7 cellular contexts compared by ENCODE assay signal in genomic region chr2:96816836-96817702, GRCh38. TPM values are rescaled to one million over a fixed set of nuclear protein-coding genes. Genes with fewer than 3 reads are reported as not detected.
DNase-seq lines count a peak whose midpoint lies in the region; FAIRE-seq and TF ChIP-seq lines count a peak whose summit lies in the region.

No MANE protein-coding gene starts in this region.

- no peaks in the 10 kb centered on the region for H3K9me3 ChIP-seq in keratinocyte (ENCODE audit: control insufficient read depth, low read depth, low read length)
- no peaks in the 10 kb centered on the region for H3K9me3 ChIP-seq in suprapubic skin

- POLR2A ChIA-PET in GM10248 (lab: Yijun Ruan, JAX): no interaction called here

- peaks cover 0 to 1% of the 10 kb centered on the region in 2 experiments for H3K36me3 ChIP-seq in keratinocyte (ENCODE audit: control insufficient read depth in 2 of 2, extremely low read depth in 1 of 2, insufficient read depth in 2 of 2, low read length in 2 of 2)
- H3K36me3 ChIP-seq in suprapubic skin: peaks cover 5% of the 10 kb centered on the region

- no peak for DNase-seq in GM10248 (ENCODE audit: extremely low spot score)
- DNase-seq in HL-60 (ENCODE audit: low read depth in 1 of 2, low spot score in 1 of 2): no peak
- DNase-seq in keratinocyte (ENCODE audit: low read depth, low spot score): no peak
- DNase-seq in suprapubic skin (ENCODE audit: low spot score in 2 of 2): no peak
- DNase-seq in frontal cortex (ENCODE audit: low spot score in 2 of 2): no peak
- no peak for DNase-seq in occipital lobe (lab: John Stamatoyannopoulos, UW)

- H3K4me3 ChIP-seq in HL-60 (replicated peaks; ENCODE audit: insufficient read depth, low read length) (peak overlapping the region; percentile 82), keratinocyte (ENCODE audit: control insufficient read depth in 2 of 3, extremely low read depth in 1 of 3, insufficient read depth in 2 of 3, low read depth in 1 of 3, low read length in 3 of 3) (peak overlapping the region; percentile 34 to 67 (median 63)), suprapubic skin (peak overlapping the region; percentile 92)

- TF ChIP-seq EP300 in suprapubic skin (IDR thresholded peaks at IDR 0.05): no peak

- peak overlapping the region; percentile 56 for H3K9ac ChIP-seq in keratinocyte (ENCODE audit: control insufficient read depth, extremely low read depth, insufficient read depth, low read length)

- no peaks in the 10 kb centered on the region for H3K9me3 Mint-ChIP-seq in activated naive CD8-positive, alpha-beta T cell (ENCODE audit: low read depth)

- H3K36me3 Mint-ChIP-seq in activated naive CD8-positive, alpha-beta T cell: peaks cover 2% of the 10 kb centered on the region

- H3K4me3 Mint-ChIP-seq in activated naive CD8-positive, alpha-beta T cell: peak overlapping the region; percentile 87

- H3K9me1 ChIP-seq in keratinocyte (ENCODE audit: control insufficient read depth, extremely low read depth, insufficient read depth, low read length): no peaks in the 10 kb centered on the region

- CTCF ChIA-PET in GM10248 (lab: Yijun Ruan, JAX): interaction anchor here (0.9 to 6.8 kb wide), 10 partner anchors 11 to 287 kb away, joined by 3 to 41 read pairs (median 4); partner anchors contain the start of genes ANKRD39 and CNNM4

- H2AFZ ChIP-seq in keratinocyte (ENCODE audit: control insufficient read depth, low read length): peak overlapping the region; percentile 81

- peak overlapping the region; percentile 34 for H3K27ac Mint-ChIP-seq in activated naive CD8-positive, alpha-beta T cell

- TF ChIP-seq POLR2A in suprapubic skin (IDR thresholded peaks at IDR 0.05): no peak

- peaks cover 5% of the 10 kb centered on the region for H3K79me2 ChIP-seq in keratinocyte (ENCODE audit: control insufficient read depth, insufficient read depth, low read length)

- peak overlapping the region; percentile 94 for H3K4me2 ChIP-seq in keratinocyte (ENCODE audit: control insufficient read depth, extremely low read depth, insufficient read depth, low read depth, low read length)

- TF ChIP-seq CTCF in GM10248 (IDR thresholded peaks at IDR 0.05; ENCODE audit: control extremely low read depth, extremely low read depth, low read depth, missing control alignments): peak; percentile 15
- TF ChIP-seq CTCF in HL-60 (IDR thresholded peaks at IDR 0.05; ENCODE audit: insufficient read depth, low read length): no peak
- TF ChIP-seq CTCF in keratinocyte (optimal IDR thresholded peaks at IDR 0.05 in 1 of 3, IDR thresholded peaks at IDR 0.05 in 1 of 3, conservative IDR thresholded peaks at IDR 0.05 in 1 of 3; ENCODE audit: extremely low read depth in 1 of 3, insufficient read depth in 2 of 3, low read length in 3 of 3): no peak
- no peak for TF ChIP-seq CTCF in suprapubic skin (IDR thresholded peaks at IDR 0.05)

- peaks cover 14% of the 10 kb centered on the region for H3K4me1 ChIP-seq in keratinocyte (ENCODE audit: control insufficient read depth, extremely low read depth, insufficient read depth, low read length)
- peaks cover 36% of the 10 kb centered on the region for H3K4me1 ChIP-seq in suprapubic skin

- peaks cover 3% of the 10 kb centered on the region for H4K20me1 ChIP-seq in keratinocyte (ENCODE audit: control insufficient read depth, extremely low read depth, insufficient read depth, low read length)

- no peak overlapping the region for H3K27ac ChIP-seq in HL-60 (replicated peaks)
- no peak overlapping the region for H3K27ac ChIP-seq in keratinocyte (ENCODE audit: control insufficient read depth, insufficient read depth, low read length)
- no peak overlapping the region for H3K27ac ChIP-seq in suprapubic skin

- FAIRE-seq in keratinocyte (lab: Jason Lieb, UNC) (no peak), frontal cortex (lab: Jason Lieb, UNC) (no peak)

- no peaks in the 10 kb centered on the region for H3K27me3 Mint-ChIP-seq in activated naive CD8-positive, alpha-beta T cell

- 1% methylated on average over 44 of the region's 89 CpGs for WGBS in suprapubic skin

- dilution Hi-C loops in keratinocyte (cut with MboI; ENCODE audit: extremely low pct_ligation_motif_present, low sequenced_read_pairs): no loop called here

- no peaks in the 10 kb centered on the region for H3K27me3 ChIP-seq in HL-60 (ENCODE audit: insufficient read depth, poor library complexity, severe bottlenecking)
- H3K27me3 ChIP-seq in keratinocyte (ENCODE audit: control insufficient read depth, extremely low read depth, insufficient read depth, low read length): no peaks in the 10 kb centered on the region
- H3K27me3 ChIP-seq in suprapubic skin: no peaks in the 10 kb centered on the region

- H3K4me1 Mint-ChIP-seq in activated naive CD8-positive, alpha-beta T cell (ENCODE audit: low read depth): peaks cover 53% of the 10 kb centered on the region

RNA-seq across cellular contexts. Expression of gene CNNM3, which starts 1.0 kb away (rescaled TPM):
- polyA plus RNA-seq in keratinocyte: 2.3 to 3.1 TPM (median 2.6 TPM) in 3 replicates
- 2.1 TPM for polyA plus RNA-seq in keratinocyte (2011; ENCODE audit: low read depth)
- 1.4 and 1.7 TPM in 2 replicates for polyA plus RNA-seq in keratinocyte (2011; cell fraction: cytosol; rRNA removed)
- polyA plus RNA-seq in keratinocyte (2011; cell fraction: nucleus; rRNA removed): 7.0 and 8.3 TPM in 2 replicates
- 3.9 and 5.2 TPM in 2 replicates for polyA plus RNA-seq in keratinocyte (2012; ENCODE audit: low replicate concordance)
- polyA minus RNA-seq in keratinocyte: 5.6 to 11.6 TPM (median 10.5 TPM) in 3 replicates
- polyA minus RNA-seq in keratinocyte (2011; cell fraction: cytosol; rRNA and poly(A)+ RNA removed): 3.1 TPM
- polyA minus RNA-seq in keratinocyte (2011; cell fraction: nucleus; rRNA and poly(A)+ RNA removed): 8.3 and 10.9 TPM in 2 replicates
- 10 to 100 TPM; 12.6 to 28.3 (median 16.5) TPM for total RNA-seq in suprapubic skin
- 11.8 TPM for total RNA-seq in frontal cortex
- 8.3 TPM for total RNA-seq in occipital lobe

RNA-seq across cellular contexts. Expression of gene ANKRD23, which starts 26.8 kb away (rescaled TPM):
- 0.39 to 2.0 TPM (median 1.4 TPM) in 3 replicates for polyA plus RNA-seq in keratinocyte
- 2.3 TPM for polyA plus RNA-seq in keratinocyte (2011; ENCODE audit: low read depth)
- 0.52 and 0.55 TPM in 2 replicates for polyA plus RNA-seq in keratinocyte (2011; cell fraction: cytosol; rRNA removed)
- 6.2 and 7.5 TPM in 2 replicates for polyA plus RNA-seq in keratinocyte (2011; cell fraction: nucleus; rRNA removed)
- polyA plus RNA-seq in keratinocyte (2012; ENCODE audit: low replicate concordance): 0.87 and 1.1 TPM in 2 replicates
- 0.30 to 2.5 TPM (median 1.4 TPM) in 3 replicates for polyA minus RNA-seq in keratinocyte
- not detected for polyA minus RNA-seq in keratinocyte (2011; cell fraction: cytosol; rRNA and poly(A)+ RNA removed)
- polyA minus RNA-seq in keratinocyte (2011; cell fraction: nucleus; rRNA and poly(A)+ RNA removed): 1.5 and 4.1 TPM in 2 replicates
- 10 to 100 TPM in 1 of 4 donors, 1 to 10 TPM in 3; 6.1 to 22.3 (median 7.2) TPM for total RNA-seq in suprapubic skin
- total RNA-seq in frontal cortex: 4.1 TPM
- 5.9 TPM for total RNA-seq in occipital lobe

RNA-seq across cellular contexts. Expression of gene ANKRD39, which starts 40.7 kb away (rescaled TPM):
- 6.6 to 8.3 TPM (median 7.2 TPM) in 3 replicates for polyA plus RNA-seq in keratinocyte
- polyA plus RNA-seq in keratinocyte (2011; ENCODE audit: low read depth): 2.0 TPM
- 3.3 and 5.3 TPM in 2 replicates for polyA plus RNA-seq in keratinocyte (2011; cell fraction: cytosol; rRNA removed)
- 4.3 and 5.6 TPM in 2 replicates for polyA plus RNA-seq in keratinocyte (2011; cell fraction: nucleus; rRNA removed)
- 4.1 and 11.5 TPM in 2 replicates for polyA plus RNA-seq in keratinocyte (2012; ENCODE audit: low replicate concordance)
- polyA minus RNA-seq in keratinocyte: 2.5 to 7.1 TPM (median 4.6 TPM) in 3 replicates
- 3.1 TPM for polyA minus RNA-seq in keratinocyte (2011; cell fraction: cytosol; rRNA and poly(A)+ RNA removed)
- polyA minus RNA-seq in keratinocyte (2011; cell fraction: nucleus; rRNA and poly(A)+ RNA removed): 3.3 and 4.8 TPM in 2 replicates
- total RNA-seq in suprapubic skin: 10 to 100 TPM; 16.1 to 22.1 (median 20.6) TPM
- 5.7 TPM for total RNA-seq in frontal cortex
- total RNA-seq in occipital lobe: 8.0 TPM

RNA-seq across cellular contexts. Expression of gene SEMA4C, which starts 52.8 kb away (rescaled TPM):
- polyA plus RNA-seq in keratinocyte: 6.9 to 10.2 TPM (median 7.5 TPM) in 3 replicates
- 1.2 TPM for polyA plus RNA-seq in keratinocyte (2011; ENCODE audit: low read depth)
- polyA plus RNA-seq in keratinocyte (2011; cell fraction: cytosol; rRNA removed): 2.3 and 3.0 TPM in 2 replicates
- 19.8 and 21.2 TPM in 2 replicates for polyA plus RNA-seq in keratinocyte (2011; cell fraction: nucleus; rRNA removed)
- polyA plus RNA-seq in keratinocyte (2012; ENCODE audit: low replicate concordance): 5.2 and 6.3 TPM in 2 replicates
- polyA minus RNA-seq in keratinocyte: 12.4 to 21.9 TPM (median 13.6 TPM) in 3 replicates
- polyA minus RNA-seq in keratinocyte (2011; cell fraction: cytosol; rRNA and poly(A)+ RNA removed): 8.4 TPM
- 18.9 and 19.0 TPM in 2 replicates for polyA minus RNA-seq in keratinocyte (2011; cell fraction: nucleus; rRNA and poly(A)+ RNA removed)
- 10 to 100 TPM; 15.7 to 28.2 (median 23.5) TPM for total RNA-seq in suprapubic skin
- 52.6 TPM for total RNA-seq in frontal cortex
- 54.9 TPM for total RNA-seq in occipital lobe

RNA-seq across cellular contexts. Expression of gene CNNM4, which starts 56.4 kb away (rescaled TPM):
- polyA plus RNA-seq in keratinocyte: 4.4 to 7.6 TPM (median 5.5 TPM) in 3 replicates
- polyA plus RNA-seq in keratinocyte (2011; ENCODE audit: low read depth): 2.5 TPM
- polyA plus RNA-seq in keratinocyte (2011; cell fraction: cytosol; rRNA removed): 2.4 and 2.7 TPM in 2 replicates
- polyA plus RNA-seq in keratinocyte (2011; cell fraction: nucleus; rRNA removed): 12.4 and 14.6 TPM in 2 replicates
- 5.5 and 5.6 TPM in 2 replicates for polyA plus RNA-seq in keratinocyte (2012; ENCODE audit: low replicate concordance)
- polyA minus RNA-seq in keratinocyte: 8.9 to 15.0 TPM (median 9.5 TPM) in 3 replicates
- 5.0 TPM for polyA minus RNA-seq in keratinocyte (2011; cell fraction: cytosol; rRNA and poly(A)+ RNA removed)
- 12.1 and 15.2 TPM in 2 replicates for polyA minus RNA-seq in keratinocyte (2011; cell fraction: nucleus; rRNA and poly(A)+ RNA removed)
- total RNA-seq in suprapubic skin (10 to 100 TPM; 14.9 to 18.9 (median 16.3) TPM), frontal cortex (5.3 TPM), occipital lobe (8.1 TPM)
